In genomic region chr5:139391570-139392323, GRCh38 we compare ENCODE assay signal across 8 cellular contexts. TPM values are rescaled to one million over a fixed set of nuclear protein-coding genes. Genes with fewer than 3 reads are reported as not detected.
DNase-seq lines count a peak whose midpoint lies in the region; ATAC-seq and TF ChIP-seq lines count a peak whose summit lies in the region.

No MANE protein-coding gene starts in this region.

- H3K79me2 ChIP-seq in GM23338 (replicated peaks; ENCODE audit: insufficient read depth): no peaks in the 10 kb centered on the region

- peak overlapping the region; percentile 81 for H3K4me3 ChIP-seq in GM23338

- ATAC-seq in GM23338: peak; percentile 3
- peak; percentile 6 for ATAC-seq in WTC11
- ATAC-seq in memory B cell (ENCODE audit: low read depth): no peak

- H4K20me1 ChIP-seq in GM23338 (replicated peaks; ENCODE audit: insufficient read depth): no peaks in the 10 kb centered on the region

- no peak overlapping the region for H3K27ac ChIP-seq in GM23338 (ENCODE audit: low read depth)

- H3K36me3 Mint-ChIP-seq in GM23338 (ENCODE audit: low read depth) (no peaks in the 10 kb centered on the region; the same call in 2 of the 3 replicates), WTC11 (no peaks in the 10 kb centered on the region), memory B cell (peaks cover 1% of the 10 kb centered on the region)

- DNase-seq in AG08396 (ENCODE audit: low spot score) (peak; percentile 14), GM23338 (ENCODE audit: low spot score) (peak; percentile 59), WTC11 (ENCODE audit: low spot score) (no peak), memory B cell (ENCODE audit: low spot score in 2 of 2) (no peak), NCI-H1930 (lab: John Stamatoyannopoulos, UW) (no peak), GM03348 (ENCODE audit: low spot score) (no peak), NCI-H82 (lab: John Stamatoyannopoulos, UW) (no peak)
- DNase-seq in NK-92 treated with Interleukin-12 subunit alpha and Interleukin-12 subunit beta, amount 100 ng/mL, for 24 hours (lab: John Stamatoyannopoulos, UW): no peak

- peaks cover 56% of the 10 kb centered on the region for H3K27me3 Mint-ChIP-seq in GM23338 (ENCODE audit: insufficient read depth, low read depth, poor library complexity)
- peaks cover 39% of the 10 kb centered on the region for H3K27me3 Mint-ChIP-seq in WTC11 (ENCODE audit: low read depth)
- no peaks in the 10 kb centered on the region for H3K27me3 Mint-ChIP-seq in memory B cell

- H3K9me3 Mint-ChIP-seq in GM23338 (no peaks in the 10 kb centered on the region), WTC11 (no peaks in the 10 kb centered on the region), memory B cell (no peaks in the 10 kb centered on the region)

- CTCF ChIA-PET in WTC11 (lab: Charles Lee): interaction anchor here (0.7 to 5.6 kb wide), 8 partner anchors 10 to 50 kb away, joined by 3 to 31 read pairs (median 5); partner anchors contain the start of genes PAIP2 and SPATA24

- POLR2A ChIA-PET in WTC11 (lab: Charles Lee): interaction anchor here (1.0 kb wide), 1 partner anchor 50 kb away, joined by 3 to 4 read pairs; no protein-coding TSS in a partner anchor

- H3K4me3 Mint-ChIP-seq in GM23338 (peak overlapping the region; percentile 62), WTC11 (peak overlapping the region; percentile 68), memory B cell (peak overlapping the region; percentile 92)

- H3K9me2 ChIP-seq in GM23338 (ENCODE audit: insufficient read depth): no peaks in the 10 kb centered on the region

- H2AFZ ChIP-seq in GM23338: peak overlapping the region; percentile 98

- peak overlapping the region; percentile 96 for H3K4me2 ChIP-seq in GM23338

- no peaks in the 10 kb centered on the region for H3K36me3 ChIP-seq in GM23338 (ENCODE audit: insufficient read depth)

- H3F3A ChIP-seq in GM23338 (replicated peaks; ENCODE audit: low read depth): peaks cover 25% of the 10 kb centered on the region

- 0 out of 2 replicates have a peak overlapping the region, but pooled peaks have one; percentile 30 for H3K27ac Mint-ChIP-seq in GM23338
- peak overlapping the region; percentile 74; the same call in 1 of the 2 replicates for H3K27ac Mint-ChIP-seq in WTC11
- H3K27ac Mint-ChIP-seq in memory B cell: peak overlapping the region; percentile 91

- H3K4me1 Mint-ChIP-seq in GM23338 (peaks cover 39% of the 10 kb centered on the region), WTC11 (peaks cover 42% of the 10 kb centered on the region), memory B cell (peaks cover 44% of the 10 kb centered on the region)

- TF ChIP-seq CTCF in GM23338 (conservative IDR thresholded peaks at IDR 0.05; ENCODE audit: low read depth in 2 of 2): no peak
- no peak for TF ChIP-seq CTCF in WTC11 (IDR thresholded peaks at IDR 0.05)

- H3K4me1 ChIP-seq in GM23338 (ENCODE audit: insufficient read depth): peaks cover 16% of the 10 kb centered on the region

- peaks cover 44% of the 10 kb centered on the region for H3K27me3 ChIP-seq in GM23338 (ENCODE audit: insufficient read depth)

TF ChIP-seq in GM23338, 12 proteins besides CTCF, POLR2A, EP300 and RAD21 (continues in another document):
- TF ChIP-seq EZH2 (IDR thresholded peaks at IDR 0.05; ENCODE audit: low read depth, unreplicated experiment) (no peak), NANOG (IDR thresholded peaks at IDR 0.05; ENCODE audit: borderline replicate concordance) (no peak), EZH2phosphoT487 (IDR thresholded peaks at IDR 0.05; ENCODE audit: unreplicated experiment) (no peak), ZNF114 (CRISPR knock-in tag; IDR thresholded peaks at IDR 0.05) (no peak), ZNF331 (CRISPR knock-in tag; IDR thresholded peaks at IDR 0.05; ENCODE audit: low read depth) (no peak), POLR2AphosphoS5 (IDR thresholded peaks at IDR 0.05; ENCODE audit: low read depth) (no peak), REST (IDR thresholded peaks at IDR 0.05; ENCODE audit: unreplicated experiment) (no peak), JUNB (IDR thresholded peaks at IDR 0.05; ENCODE audit: unreplicated experiment) (no peak), CREB1 (CRISPR knock-in tag; IDR thresholded peaks at IDR 0.05; ENCODE audit: low read depth) (no peak)

TF ChIP-seq in WTC11, 78 proteins besides CTCF, POLR2A, EP300 and RAD21:
- TF ChIP-seq ZNF423 (CRISPR knock-in tag; IDR thresholded peaks at IDR 0.05) (0 out of 2 replicates have a peak, but pooled peaks have one; percentile 1), ESRRA (CRISPR knock-in tag; IDR thresholded peaks at IDR 0.05; ENCODE audit: borderline replicate concordance) (0 out of 2 replicates have a peak, but pooled peaks have one; percentile 5), SMAD3 (CRISPR knock-in tag; IDR thresholded peaks at IDR 0.05; ENCODE audit: borderline replicate concordance) (no peak), EMX1 (CRISPR knock-in tag; IDR thresholded peaks at IDR 0.05) (no peak), TEAD1 (CRISPR knock-in tag; IDR thresholded peaks at IDR 0.05) (0 out of 2 replicates have a peak, but pooled peaks have one; percentile 21)
TF ChIP-seq in WTC11: peak in this region for 3.

RNA-seq across cellular contexts. Expression of gene MZB1, which starts 2.0 kb away (rescaled TPM):
- 1.6 TPM in 1 of 2 replicates, not detected in the other for total RNA-seq in GM23338 (2014; rRNA removed; shearing (Covaris generic))
- 0.52 and 0.71 TPM in 2 replicates for polyA plus RNA-seq in GM23338 (2016; fragmentation: Nextera tagmentation; extraction: Ambion mirVana)
- 0.85 to 1.8 TPM (median 1.1 TPM) in 3 replicates for total RNA-seq in WTC11 (2021)

RNA-seq across cellular contexts. Expression of gene PROB1, which starts 3.2 kb away (rescaled TPM):
- total RNA-seq in GM23338 (2014; rRNA removed; shearing (Covaris generic)): 2.7 and 3.1 TPM in 2 replicates
- polyA plus RNA-seq in GM23338 (2016; fragmentation: Nextera tagmentation; extraction: Ambion mirVana): 0.54 and 0.73 TPM in 2 replicates
- total RNA-seq in WTC11 (2021): 2.5 to 3.3 TPM (median 3.2 TPM) in 3 replicates

RNA-seq across cellular contexts. Expression of gene SLC23A1, which starts 8.7 kb away (rescaled TPM):
- not detected in 2 replicates for total RNA-seq in GM23338 (2014; rRNA removed; shearing (Covaris generic))
- 0.16 and 0.29 TPM in 2 replicates for polyA plus RNA-seq in GM23338 (2016; fragmentation: Nextera tagmentation; extraction: Ambion mirVana)
- not detected in 3 replicates for total RNA-seq in WTC11 (2021)

RNA-seq across cellular contexts. Expression of gene SPATA24, which starts 12.1 kb away (rescaled TPM):
- total RNA-seq in GM23338 (2014; rRNA removed; shearing (Covaris generic)): 7.1 and 16.0 TPM in 2 replicates
- 20.6 and 22.4 TPM in 2 replicates for polyA plus RNA-seq in GM23338 (2016; fragmentation: Nextera tagmentation; extraction: Ambion mirVana)
- 12.9 to 13.9 TPM (median 13.2 TPM) in 3 replicates for total RNA-seq in WTC11 (2021)

RNA-seq across cellular contexts. Expression of gene DNAJC18, which starts 47.6 kb away (rescaled TPM):
- total RNA-seq in GM23338 (2014; rRNA removed; shearing (Covaris generic)): 14.2 and 18.9 TPM in 2 replicates
- polyA plus RNA-seq in GM23338 (2016; fragmentation: Nextera tagmentation; extraction: Ambion mirVana): 13.4 and 15.1 TPM in 2 replicates
- 23.7 to 29.1 TPM (median 28.9 TPM) in 3 replicates for total RNA-seq in WTC11 (2021)

Comparison
In these comparisons a context has a peak if more than half of its experiments do, and no peak if none do; other contexts are left out.
1. DNase-seq: peak in AG08396 (single experiment) and GM23338 (single experiment); none in WTC11 (single experiment), memory B cell (0 of 2), NCI-H1930 (0 of 2), NK-92 treated with Interleukin-12 subunit alpha and Interleukin-12 subunit beta, amount 100 ng/mL, for 24 hours (single experiment), GM03348 (single experiment) and NCI-H82 (single experiment).
2. H3K27ac Mint-ChIP-seq: peak in every context shown above with its lines; median percentile 91 in memory B cell; 74 in WTC11; 30 in GM23338.
3. Peak in every context shown above with its lines, with median percentiles within 50 percentile points of each other: H3K4me3 Mint-ChIP-seq.